ENCODE assay signal across 21 cellular contexts in genomic region chr3:18780941-18781340, GRCh38.
"Had no signal": no experiment of that assay in that cellular context is flagged by ENCODE, and none has a peak within 500 bp of the region (broad histone marks: within the 10 kb centered on the region; RNA-seq: fewer than 3 reads in every experiment).

No MANE protein-coding gene starts in this region.

- H3K27ac ChIP-seq: epithelial cell of prostate, prostate gland, right atrium auricular region had no signal

- H3K27me3 Mint-ChIP-seq: activated CD4-positive, alpha-beta memory T cell treated with anti-CD3 and anti-CD28 coated beads, Interleukin-2, amount 10 ng/mL, durations not matched to agents 7 days and 5 days; activated T-helper 17 cell treated with anti-CD3 and anti-CD28 coated beads, Interleukin-2, amount 50 U/mL, for 72 hours; naive B cell had no signal

- H3K4me1 ChIP-seq: prostate gland, right atrium auricular region had no signal

- H3K36me3 Mint-ChIP-seq: brain, naive B cell had no signal

- ATAC-seq: activated CD4-positive, CD25-positive, alpha-beta regulatory T cell treated with anti-CD3 and anti-CD28 coated beads, Interleukin-2, amount 50 U/mL, for 24 hours; activated T-helper 17 cell treated with anti-CD3 and anti-CD28 coated beads, Interleukin-2, amount 50 U/mL, for 72 hours; left cardiac atrium; mucosa of descending colon had no signal

- H3K27ac Mint-ChIP-seq: activated CD4-positive, alpha-beta memory T cell treated with anti-CD3 and anti-CD28 coated beads, Interleukin-2, amount 10 ng/mL, durations not matched to agents 7 days and 5 days; activated T-helper 17 cell treated with anti-CD3 and anti-CD28 coated beads, Interleukin-2, amount 50 U/mL, for 72 hours; brain; endodermal cell had no signal

- H3K4me1 Mint-ChIP-seq: brain had no signal

- H3K27me3 ChIP-seq: right atrium auricular region had no signal

- H3K9me3 Mint-ChIP-seq: activated CD4-positive, alpha-beta memory T cell treated with anti-CD3 and anti-CD28 coated beads, Interleukin-2, amount 10 ng/mL, durations not matched to agents 7 days and 5 days; activated T-helper 17 cell treated with anti-CD3 and anti-CD28 coated beads, Interleukin-2, amount 50 U/mL, for 72 hours; brain; endodermal cell; naive B cell had no signal

- H3K36me3 ChIP-seq: prostate gland, right atrium auricular region had no signal

- H3K4me3 Mint-ChIP-seq: activated CD4-positive, alpha-beta memory T cell treated with anti-CD3 and anti-CD28 coated beads, Interleukin-2, amount 10 ng/mL, durations not matched to agents 7 days and 5 days; activated T-helper 17 cell treated with anti-CD3 and anti-CD28 coated beads, Interleukin-2, amount 50 U/mL, for 72 hours; brain; endodermal cell had no signal

- DNase-seq: activated CD4-positive, alpha-beta memory T cell treated with anti-CD3 and anti-CD28 coated beads, Interleukin-2, amount 10 ng/mL, durations not matched to agents 7 days and 5 days; activated CD8-positive, alpha-beta memory T cell treated with anti-CD3 and anti-CD28 coated beads, Interleukin-2, amount 50 U/mL, for 4 hours; anterior cingulate cortex; central memory CD4-positive, alpha-beta T cell; endodermal cell; foreskin fibroblast; left cardiac atrium; mesenchymal stem cell; mucosa of descending colon; naive B cell; SK-N-SH; stimulated activated CD4-positive, alpha-beta T cell treated with anti-CD3 and anti-CD28 coated beads, Interleukin-12 subunit alpha, Interleukin-12 subunit beta, amount 100 ng/mL, for 4 hours; stimulated activated CD4-positive, alpha-beta T cell treated with anti-CD3 and anti-CD28 coated beads, Interleukin-1b, Interleukin-23, amount 100 ng/mL, for 48 hours; stimulated activated CD8-positive, alpha-beta memory T cell treated with anti-CD3 and anti-CD28 coated beads, Interleukin-4, amount 100 ng/mL, for 48 hours; trophoblast cell had no signal

- H3K9me3 ChIP-seq: mucosa of descending colon, prostate gland, right atrium auricular region, SK-N-SH had no signal

- H3K4me3 ChIP-seq: mucosa of descending colon, prostate gland, right atrium auricular region had no signal
